22 cellular contexts compared by ENCODE assay signal in genomic region chr9:135339378-135339973, GRCh38.
DNase-seq lines count a peak whose midpoint lies in the region; ATAC-seq and TF ChIP-seq lines count a peak whose summit lies in the region.
"Had no signal": no experiment of that assay in that cellular context is flagged by ENCODE, and none has a peak within 500 bp of the region (broad histone marks: within the 10 kb centered on the region; RNA-seq: fewer than 3 reads in every experiment).

No MANE protein-coding gene starts in this region.

- peaks cover 0 to 49% (median 12%) of the 10 kb centered on the region in 11 experiments; a peak in 13 of 22 replicates for H4K20me1 ChIP-seq in BLaER1 treated with 17β-estradiol and CSF1 and Interleukin-3, amounts not matched to agents 10 nM and 100 nM
- no peaks in the 10 kb centered on the region for H4K20me1 ChIP-seq in neural progenitor cell (ENCODE audit: low read depth)

- DNase-seq in BE2C (peak; percentile 5), WTC11 (ENCODE audit: low spot score) (peak; percentile 13), neural progenitor cell (ENCODE audit: low spot score) (no peak), MCF 10A (ENCODE audit: unreplicated experiment) (no peak)
- DNase-seq: amniotic stem cell; Calu3; central memory CD4-positive, alpha-beta T cell; gastrocnemius medialis; left ventricle myocardium inferior; MM.1S; NCI-H82; occipital lobe; PC-9 had no signal

- no peak for TF ChIP-seq CTCF in BE2C (IDR thresholded peaks at IDR 0.05; ENCODE audit: low read depth, low read length)
- no peak for TF ChIP-seq CTCF in WTC11 (IDR thresholded peaks at IDR 0.05)
- TF ChIP-seq CTCF in neural progenitor cell (IDR thresholded peaks at IDR 0.05), result no peak
- TF ChIP-seq CTCF in MCF 10A (IDR thresholded peaks at IDR 0.05; ENCODE audit: unreplicated experiment), result no peak

- H3K79me2 ChIP-seq in neural progenitor cell (ENCODE audit: low read depth), result no peaks in the 10 kb centered on the region

- H3K4me1 ChIP-seq in BE2C (peaks cover 10% of the 10 kb centered on the region), neural progenitor cell (peaks cover 16% of the 10 kb centered on the region)
- H3K4me1 ChIP-seq in BLaER1 treated with 17β-estradiol and CSF1 and Interleukin-3, amounts not matched to agents 10 nM and 100 nM, result peaks cover 0 to 57% (median 47%) of the 10 kb centered on the region in 10 experiments; a peak in 15 of 20 replicates
- H3K4me1 ChIP-seq: gastrocnemius medialis, HAP-1, left ventricle myocardium inferior had no signal

- CTCF ChIA-PET in WTC11 (lab: Charles Lee) (interaction anchor here (0.8 to 2.2 kb wide), 9 partner anchors 21 to 896 kb away, joined by 3 to 11 read pairs (median 4); partner anchors contain the start of gene OLFM1), MCF 10A (lab: Yijun Ruan, JAX) (no interaction called here)

- peaks cover 44% of the 10 kb centered on the region for H3K4me1 Mint-ChIP-seq in WTC11
- peaks cover 17% of the 10 kb centered on the region for H3K4me1 Mint-ChIP-seq in neural progenitor cell
- H3K4me1 Mint-ChIP-seq in MCF 10A (ENCODE audit: insufficient read depth, unreplicated experiment), result no peaks in the 10 kb centered on the region
- H3K4me1 Mint-ChIP-seq: IgD-negative memory B cell had no signal

- H3K36me3 ChIP-seq in BE2C, result no peaks in the 10 kb centered on the region
- H3K36me3 ChIP-seq in BLaER1 treated with 17β-estradiol and CSF1 and Interleukin-3, amounts not matched to agents 10 nM and 100 nM, result no peaks in the 10 kb centered on the region
- H3K36me3 ChIP-seq in neural progenitor cell, result no peaks in the 10 kb centered on the region
- H3K36me3 ChIP-seq: gastrocnemius medialis, HAP-1, left ventricle myocardium inferior had no signal

- H3K4me3 Mint-ChIP-seq in WTC11, result no peak overlapping the region
- no peak overlapping the region for H3K4me3 Mint-ChIP-seq in neural progenitor cell
- H3K4me3 Mint-ChIP-seq in MCF 10A (ENCODE audit: unreplicated experiment), result no peak overlapping the region
- H3K4me3 Mint-ChIP-seq: IgD-negative memory B cell; stimulated activated effector memory CD8-positive, alpha-beta T cell treated with anti-CD3 and anti-CD28 coated beads, Interleukin-12 subunit alpha, Interleukin-12 subunit beta, amount 100 ng/mL, for 72 hours; T-helper 2 cell treated with Interferon-gamma antibody and Interleukin-4, amounts not matched to agents 5 μg/mL and 100 μg/mL, for 36 hours had no signal

- H3K9me3 ChIP-seq in BE2C (no peaks in the 10 kb centered on the region; the same call in 1 of the 2 replicates), neural progenitor cell (ENCODE audit: low read depth) (no peaks in the 10 kb centered on the region)
- no peaks in the 10 kb centered on the region for H3K9me3 ChIP-seq in BLaER1 treated with 17β-estradiol and CSF1 and Interleukin-3, amounts not matched to agents 10 nM and 100 nM (replicated peaks in 1 of 11)
- H3K9me3 ChIP-seq: gastrocnemius medialis, HAP-1, left ventricle myocardium inferior had no signal

- no peak overlapping the region for H3K4me3 ChIP-seq in BE2C (ENCODE audit: low read depth, low read length)
- H3K4me3 ChIP-seq in BLaER1 treated with 17β-estradiol and CSF1 and Interleukin-3, amounts not matched to agents 10 nM and 100 nM, result no peak overlapping the region
- H3K4me3 ChIP-seq in neural progenitor cell, result no peak overlapping the region
- H3K4me3 ChIP-seq: gastrocnemius medialis, HAP-1, left ventricle myocardium inferior, PC-9 had no signal

- no TSS peak for BruUV-seq in MCF 10A (replicated peaks; lab: Mats Ljungman, UMichigan)

- no peaks in the 10 kb centered on the region for H3K9me3 Mint-ChIP-seq in WTC11
- no peaks in the 10 kb centered on the region for H3K9me3 Mint-ChIP-seq in neural progenitor cell
- H3K9me3 Mint-ChIP-seq in MCF 10A (ENCODE audit: unreplicated experiment), result no peaks in the 10 kb centered on the region
- H3K9me3 Mint-ChIP-seq: IgD-negative memory B cell; stimulated activated effector memory CD8-positive, alpha-beta T cell treated with anti-CD3 and anti-CD28 coated beads, Interleukin-12 subunit alpha, Interleukin-12 subunit beta, amount 100 ng/mL, for 72 hours; T-helper 2 cell treated with Interferon-gamma antibody and Interleukin-4, amounts not matched to agents 5 μg/mL and 100 μg/mL, for 36 hours had no signal

- peaks cover 11% of the 10 kb centered on the region for H3F3A ChIP-seq in neural progenitor cell (ENCODE audit: low read depth)

- no peak overlapping the region for H3K27ac ChIP-seq in BLaER1 treated with 17β-estradiol and CSF1 and Interleukin-3, amounts not matched to agents 10 nM and 100 nM
- H3K27ac ChIP-seq in neural progenitor cell, result no peak overlapping the region
- H3K27ac ChIP-seq: gastrocnemius medialis, left ventricle myocardium inferior, PC-9 had no signal

- no peak overlapping the region for H3K9ac ChIP-seq in BLaER1 treated with 17β-estradiol and CSF1 and Interleukin-3, amounts not matched to agents 10 nM and 100 nM
- no peak overlapping the region for H3K9ac ChIP-seq in neural progenitor cell

- no peaks in the 10 kb centered on the region for H3K27me3 Mint-ChIP-seq in WTC11 (ENCODE audit: low read depth)
- H3K27me3 Mint-ChIP-seq in neural progenitor cell (ENCODE audit: insufficient read depth, low read depth), result peaks cover 13% of the 10 kb centered on the region
- H3K27me3 Mint-ChIP-seq in MCF 10A (ENCODE audit: insufficient read depth, unreplicated experiment), result peaks cover 11% of the 10 kb centered on the region

- ATAC-seq in WTC11 (no peak), GM19328 (IDR thresholded peaks at IDR 0.05; ENCODE audit: unreplicated experiment) (no peak), GM18867 (IDR thresholded peaks at IDR 0.05; ENCODE audit: unreplicated experiment) (no peak)
- ATAC-seq: activated CD4-positive, CD25-positive, alpha-beta regulatory T cell treated with anti-CD3 and anti-CD28 coated beads, Interleukin-2, amount 50 U/mL, for 24 hours; gastrocnemius medialis; right cardiac atrium; stimulated activated effector memory CD8-positive, alpha-beta T cell treated with anti-CD3 and anti-CD28 coated beads, Interleukin-12 subunit alpha, Interleukin-12 subunit beta, amount 100 ng/mL, for 72 hours had no signal

- peak overlapping the region; percentile 98 for H3K27ac Mint-ChIP-seq in WTC11
- no peak overlapping the region for H3K27ac Mint-ChIP-seq in neural progenitor cell
- no peak overlapping the region for H3K27ac Mint-ChIP-seq in MCF 10A (ENCODE audit: low read depth, unreplicated experiment)
- H3K27ac Mint-ChIP-seq: IgD-negative memory B cell; stimulated activated effector memory CD8-positive, alpha-beta T cell treated with anti-CD3 and anti-CD28 coated beads, Interleukin-12 subunit alpha, Interleukin-12 subunit beta, amount 100 ng/mL, for 72 hours; T-helper 2 cell treated with Interferon-gamma antibody and Interleukin-4, amounts not matched to agents 5 μg/mL and 100 μg/mL, for 36 hours had no signal

- POLR2A ChIA-PET in WTC11 (lab: Charles Lee), result no interaction called here
- POLR2A ChIA-PET in MCF 10A (lab: Yijun Ruan, JAX), result no interaction called here

- peak overlapping the region in 8 of 11 experiments; percentile 30 to 75 (median 59); a peak in 14 of 22 replicates for H3K4me2 ChIP-seq in BLaER1 treated with 17β-estradiol and CSF1 and Interleukin-3, amounts not matched to agents 10 nM and 100 nM
- peak overlapping the region; percentile 62 for H3K4me2 ChIP-seq in neural progenitor cell
- H3K4me2 ChIP-seq: PC-9 had no signal

- intact Hi-C loops in MCF 10A (cut with micrococcal nuclease), result no loop called here

- H3K27me3 ChIP-seq in BE2C (no peaks in the 10 kb centered on the region), neural progenitor cell (no peaks in the 10 kb centered on the region)
- H3K27me3 ChIP-seq in BLaER1 treated with 17β-estradiol and CSF1 and Interleukin-3, amounts not matched to agents 10 nM and 100 nM, result peaks cover 0 to 33% (median 6%) of the 10 kb centered on the region in 11 experiments; a peak in 12 of 22 replicates

- H2AFZ ChIP-seq in neural progenitor cell (replicated peaks), result no peak overlapping the region
- H2AFZ ChIP-seq: PC-9 had no signal

- no peaks in the 10 kb centered on the region for H3K36me3 Mint-ChIP-seq in WTC11
- no peaks in the 10 kb centered on the region for H3K36me3 Mint-ChIP-seq in neural progenitor cell
- peaks cover 4% of the 10 kb centered on the region for H3K36me3 Mint-ChIP-seq in MCF 10A (ENCODE audit: insufficient read depth, unreplicated experiment)
- H3K36me3 Mint-ChIP-seq: IgD-negative memory B cell; stimulated activated effector memory CD8-positive, alpha-beta T cell treated with anti-CD3 and anti-CD28 coated beads, Interleukin-12 subunit alpha, Interleukin-12 subunit beta, amount 100 ng/mL, for 72 hours had no signal

TF ChIP-seq in WTC11, 78 proteins besides CTCF, POLR2A, EP300 and RAD21 (continues in another document):
- no peak for TF ChIP-seq CREM (CRISPR knock-in tag; IDR thresholded peaks at IDR 0.05)
- TF ChIP-seq ESRRA (CRISPR knock-in tag; IDR thresholded peaks at IDR 0.05; ENCODE audit: borderline replicate concordance), result no peak
- TF ChIP-seq ZNF317 (CRISPR knock-in tag; IDR thresholded peaks at IDR 0.05; ENCODE audit: borderline replicate concordance, low read depth), result no peak
- TF ChIP-seq KAT7 (CRISPR knock-in tag; IDR thresholded peaks at IDR 0.05; ENCODE audit: borderline replicate concordance), result no peak
- TF ChIP-seq ZMAT4 (CRISPR knock-in tag; IDR thresholded peaks at IDR 0.05), result no peak
- no peak for TF ChIP-seq CDX4 (CRISPR knock-in tag; IDR thresholded peaks at IDR 0.05; ENCODE audit: borderline replicate concordance)
- TF ChIP-seq MXD4 (CRISPR knock-in tag; IDR thresholded peaks at IDR 0.05; ENCODE audit: borderline replicate concordance), result no peak
- no peak for TF ChIP-seq JAZF1 (CRISPR knock-in tag; IDR thresholded peaks at IDR 0.05)
- TF ChIP-seq FOXP1 (CRISPR knock-in tag; IDR thresholded peaks at IDR 0.05; ENCODE audit: borderline replicate concordance), result no peak

Comparison
In these comparisons a context has a peak if more than half of its experiments do, and no peak if none do; other contexts are left out.
1. DNase-seq: peak in BE2C (single experiment) and WTC11 (single experiment); none in neural progenitor cell (single experiment) and MCF 10A (single experiment).